ENCODE assay signal across 1 cellular context in genomic region chr10:100359030-100359432, GRCh38.
TF ChIP-seq lines count a peak whose summit lies in the region.

No MANE protein-coding gene starts in this region.

TF ChIP-seq in HEK293, 187 proteins besides CTCF, POLR2A, EP300 and RAD21 (continued from another document):
- no peak for TF ChIP-seq TCF7L2 (IDR thresholded peaks at IDR 0.05; ENCODE audit: borderline replicate concordance, low read depth, low read length)
- no peak for TF ChIP-seq ZNF48 (tag by site-specific recombination; IDR thresholded peaks at IDR 0.05)
- peak; percentile 47 for TF ChIP-seq FEZF1 (tag by site-specific recombination; IDR thresholded peaks at IDR 0.05)
- peak; percentile 71 for TF ChIP-seq ZNF366 (tag by site-specific recombination; conservative IDR thresholded peaks at IDR 0.05)
- TF ChIP-seq ZFHX2 (tag by site-specific recombination; conservative IDR thresholded peaks at IDR 0.05): peak; percentile 41
